13 cellular contexts compared by ENCODE assay signal in the genomic region with DNA sequence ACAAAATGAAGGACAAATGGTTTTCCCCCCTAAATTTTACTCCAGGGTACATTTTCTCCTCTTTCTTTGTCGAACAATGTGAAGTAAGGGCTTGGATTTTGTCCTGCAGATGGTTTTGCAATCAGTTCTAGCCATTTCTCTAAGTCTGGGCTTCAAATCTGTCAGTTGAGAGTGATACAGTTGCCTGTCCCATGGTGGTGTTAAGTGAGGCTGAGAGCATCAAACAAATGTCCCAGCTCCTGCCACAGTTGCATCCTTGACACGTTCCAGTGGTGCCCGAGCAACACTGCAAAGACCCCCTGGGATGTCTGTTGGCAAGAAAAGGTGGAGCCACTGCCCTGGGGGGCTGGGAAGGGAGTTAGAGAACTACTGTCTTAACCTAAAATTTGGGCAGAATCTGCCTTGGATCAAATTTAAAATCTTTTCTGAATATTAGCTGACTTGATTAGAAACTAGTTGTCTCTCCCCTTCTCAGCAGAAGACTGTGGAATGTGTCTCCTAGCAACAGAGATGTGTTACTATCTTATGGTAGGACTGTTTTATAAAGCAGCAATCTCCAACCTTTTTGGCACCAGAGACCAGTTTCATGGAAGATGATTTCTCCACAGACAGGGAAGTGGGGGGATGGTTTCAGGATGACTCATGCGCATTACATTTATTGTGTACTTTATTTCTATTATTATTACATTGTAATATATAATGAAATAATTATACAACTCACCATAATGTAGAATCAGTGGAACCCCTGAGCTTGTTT.
DNase-seq lines count a peak whose midpoint lies in the region; ATAC-seq, FAIRE-seq and TF ChIP-seq lines count a peak whose summit lies in the region.
"Had no signal": no experiment of that assay in that cellular context is flagged by ENCODE, and none has a peak within 500 bp of the region (broad histone marks: within the 10 kb centered on the region; RNA-seq: fewer than 3 reads in every experiment).

No MANE protein-coding gene starts in this region.

- peaks cover 5% of the 10 kb centered on the region for H3K9me3 Mint-ChIP-seq in astrocyte (ENCODE audit: unreplicated experiment)

- H3K4me3 ChIP-seq in right atrium auricular region: no peak overlapping the region
- H3K4me3 ChIP-seq in astrocyte (ENCODE audit: insufficient read depth, low read depth, low read length): no peak overlapping the region
- H3K4me3 ChIP-seq in foreskin fibroblast (ENCODE audit: low read depth in 1 of 2, low read length in 2 of 2): no peak overlapping the region
- no peak overlapping the region for H3K4me3 ChIP-seq in skeletal muscle satellite cell (ENCODE audit: low read length)
- H3K4me3 ChIP-seq: heart right ventricle, pancreas had no signal

- H3K27ac Mint-ChIP-seq in astrocyte (ENCODE audit: unreplicated experiment): peak overlapping the region; percentile 29

- intact Hi-C loops in left cardiac atrium (cut with DNase I): no loop called here

- H3K36me3 ChIP-seq in right atrium auricular region (no peaks in the 10 kb centered on the region), astrocyte (ENCODE audit: insufficient read depth, low read length) (no peaks in the 10 kb centered on the region), skeletal muscle satellite cell (ENCODE audit: insufficient read depth, low read length) (no peaks in the 10 kb centered on the region)
- H3K36me3 ChIP-seq: heart right ventricle, pancreas had no signal

- peaks cover 2% of the 10 kb centered on the region for H3K27me3 Mint-ChIP-seq in astrocyte (ENCODE audit: low read depth, unreplicated experiment)

- no peaks in the 10 kb centered on the region for H3K79me2 ChIP-seq in astrocyte (ENCODE audit: insufficient read depth, low read length)

- FAIRE-seq in astrocyte (lab: Jason Lieb, UNC): no peak
- FAIRE-seq: pancreas had no signal

- H4K20me1 ChIP-seq in astrocyte (ENCODE audit: insufficient read depth, low read length): no peaks in the 10 kb centered on the region

- peak; percentile 38 to 93 for ATAC-seq in left cardiac atrium

- no peak overlapping the region for H3K4me3 Mint-ChIP-seq in astrocyte (ENCODE audit: unreplicated experiment)

- TF ChIP-seq CTCF in right atrium auricular region (IDR thresholded peaks at IDR 0.05) (no peak), astrocyte (IDR thresholded peaks at IDR 0.05; ENCODE audit: insufficient read depth, low read depth, low read length) (no peak), foreskin fibroblast (IDR thresholded peaks at IDR 0.05; ENCODE audit: low read depth, low read length) (no peak)

- H2AFZ ChIP-seq in astrocyte (ENCODE audit: low read depth, low read length): no peak overlapping the region

- DNase-seq in left cardiac atrium (no peak), right atrium auricular region (ENCODE audit: low spot score) (no peak), astrocyte (ENCODE audit: low read depth) (peak; percentile 51), foreskin fibroblast (peak; percentile 53 to 74), superior temporal gyrus (ENCODE audit: extremely low spot score) (no peak), MV-4-11 (lab: John Stamatoyannopoulos, UW) (no peak)
- DNase-seq in activated effector memory CD4-positive, alpha-beta T cell treated with anti-CD3 and anti-CD28 coated beads, Interleukin-2, amount 50 U/mL, for 16 hours: no peak
- DNase-seq: heart right ventricle, NCI-H2081, pancreas, trophoblast cell had no signal

- H3K27me3 ChIP-seq in right atrium auricular region (no peaks in the 10 kb centered on the region), astrocyte (ENCODE audit: insufficient read depth, low read length) (no peaks in the 10 kb centered on the region), skeletal muscle satellite cell (ENCODE audit: control insufficient read depth, insufficient read depth, low read length) (no peaks in the 10 kb centered on the region)
- H3K27me3 ChIP-seq: heart right ventricle, pancreas had no signal

- no peaks in the 10 kb centered on the region for H3K36me3 Mint-ChIP-seq in astrocyte (ENCODE audit: low read depth, unreplicated experiment)

- H3K4me1 ChIP-seq in right atrium auricular region (peaks cover 0 to 14% of the 10 kb centered on the region in 2 donors), astrocyte (ENCODE audit: insufficient read depth, low read length) (peaks cover 18% of the 10 kb centered on the region), skeletal muscle satellite cell (ENCODE audit: control insufficient read depth, insufficient read depth, low read length) (peaks cover 31% of the 10 kb centered on the region)

- H3K4me2 ChIP-seq in astrocyte (ENCODE audit: low read length) (no peak overlapping the region), skeletal muscle satellite cell (ENCODE audit: low read length) (peak overlapping the region; percentile 25)
- H3K4me2 ChIP-seq: KMS-11 had no signal

- no peaks in the 10 kb centered on the region for H3K9me3 ChIP-seq in right atrium auricular region
- no peaks in the 10 kb centered on the region for H3K9me3 ChIP-seq in astrocyte (ENCODE audit: insufficient read depth, low read depth, low read length)
- no peaks in the 10 kb centered on the region for H3K9me3 ChIP-seq in skeletal muscle satellite cell (replicated peaks; ENCODE audit: low read length)
- H3K9me3 ChIP-seq: heart right ventricle, pancreas had no signal

- H3K27ac ChIP-seq in right atrium auricular region: no peak overlapping the region
- H3K27ac ChIP-seq in astrocyte (ENCODE audit: low read depth, low read length): no peak overlapping the region
- H3K27ac ChIP-seq: KMS-11, pancreas had no signal

- H3K9ac ChIP-seq in astrocyte (ENCODE audit: low read length): no peak overlapping the region
- H3K9ac ChIP-seq in skeletal muscle satellite cell (ENCODE audit: low read depth, low read length): peak overlapping the region; percentile 44
- H3K9ac ChIP-seq: KMS-11 had no signal

- H3K4me1 Mint-ChIP-seq in astrocyte (ENCODE audit: low read depth, unreplicated experiment): peaks cover 10% of the 10 kb centered on the region

Comparison
In these comparisons a context has a peak if more than half of its experiments do, and no peak if none do; other contexts are left out.
1. DNase-seq: peak in astrocyte (single experiment) and foreskin fibroblast (2 of 2); none in left cardiac atrium (single experiment), right atrium auricular region (single experiment), activated effector memory CD4-positive, alpha-beta T cell treated with anti-CD3 and anti-CD28 coated beads, Interleukin-2, amount 50 U/mL, for 16 hours (single experiment), superior temporal gyrus (single experiment) and MV-4-11 (single experiment).